1 cellular context compared by ENCODE assay signal in genomic region chr4:86586160-86586572, GRCh38.
TF ChIP-seq lines count a peak whose summit lies in the region.

No MANE protein-coding gene starts in this region.

TF ChIP-seq in SK-N-SH, 30 proteins besides CTCF, POLR2A, EP300 and RAD21 (continued from another document):
- TF ChIP-seq, protein P1, sequence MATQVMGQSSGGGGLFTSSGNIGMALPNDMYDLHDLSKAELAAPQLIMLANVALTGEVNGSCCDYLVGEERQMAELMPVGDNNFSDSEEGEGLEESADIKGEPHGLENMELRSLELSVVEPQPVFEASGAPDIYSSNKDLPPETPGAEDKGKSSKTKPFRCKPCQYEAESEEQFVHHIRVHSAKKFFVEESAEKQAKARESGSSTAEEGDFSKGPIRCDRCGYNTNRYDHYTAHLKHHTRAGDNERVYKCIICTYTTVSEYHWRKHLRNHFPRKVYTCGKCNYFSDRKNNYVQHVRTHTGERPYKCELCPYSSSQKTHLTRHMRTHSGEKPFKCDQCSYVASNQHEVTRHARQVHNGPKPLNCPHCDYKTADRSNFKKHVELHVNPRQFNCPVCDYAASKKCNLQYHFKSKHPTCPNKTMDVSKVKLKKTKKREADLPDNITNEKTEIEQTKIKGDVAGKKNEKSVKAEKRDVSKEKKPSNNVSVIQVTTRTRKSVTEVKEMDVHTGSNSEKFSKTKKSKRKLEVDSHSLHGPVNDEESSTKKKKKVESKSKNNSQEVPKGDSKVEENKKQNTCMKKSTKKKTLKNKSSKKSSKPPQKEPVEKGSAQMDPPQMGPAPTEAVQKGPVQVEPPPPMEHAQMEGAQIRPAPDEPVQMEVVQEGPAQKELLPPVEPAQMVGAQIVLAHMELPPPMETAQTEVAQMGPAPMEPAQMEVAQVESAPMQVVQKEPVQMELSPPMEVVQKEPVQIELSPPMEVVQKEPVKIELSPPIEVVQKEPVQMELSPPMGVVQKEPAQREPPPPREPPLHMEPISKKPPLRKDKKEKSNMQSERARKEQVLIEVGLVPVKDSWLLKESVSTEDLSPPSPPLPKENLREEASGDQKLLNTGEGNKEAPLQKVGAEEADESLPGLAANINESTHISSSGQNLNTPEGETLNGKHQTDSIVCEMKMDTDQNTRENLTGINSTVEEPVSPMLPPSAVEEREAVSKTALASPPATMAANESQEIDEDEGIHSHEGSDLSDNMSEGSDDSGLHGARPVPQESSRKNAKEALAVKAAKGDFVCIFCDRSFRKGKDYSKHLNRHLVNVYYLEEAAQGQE (IDR thresholded peaks at IDR 0.05; ENCODE audit: low read depth, low read length) = no peak
- no peak for TF ChIP-seq JUND (IDR thresholded peaks at IDR 0.05)
- no peak for TF ChIP-seq MEF2A (IDR thresholded peaks at IDR 0.05; ENCODE audit: borderline replicate concordance, low read depth)
- no peak for TF ChIP-seq EZH2phosphoT487 (IDR thresholded peaks at IDR 0.05; ENCODE audit: borderline replicate concordance, low read depth)
- TF ChIP-seq FOSL2 (IDR thresholded peaks at IDR 0.05; ENCODE audit: borderline replicate concordance, low read depth) = no peak
- TF ChIP-seq, protein P2, sequence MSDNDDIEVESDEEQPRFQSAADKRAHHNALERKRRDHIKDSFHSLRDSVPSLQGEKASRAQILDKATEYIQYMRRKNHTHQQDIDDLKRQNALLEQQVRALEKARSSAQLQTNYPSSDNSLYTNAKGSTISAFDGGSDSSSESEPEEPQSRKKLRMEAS (IDR thresholded peaks at IDR 0.05; ENCODE audit: low read depth) = no peak
- TF ChIP-seq SMC3 (IDR thresholded peaks at IDR 0.05; ENCODE audit: low read depth, low read length) = no peak
- no peak for TF ChIP-seq RFX5 (IDR thresholded peaks at IDR 0.05; ENCODE audit: low read length)
- TF ChIP-seq ELF1 (IDR thresholded peaks at IDR 0.05) = no peak
- no peak for TF ChIP-seq ZBTB33 (IDR thresholded peaks at IDR 0.05; ENCODE audit: borderline replicate concordance, low read depth)
- TF ChIP-seq RXRA (IDR thresholded peaks at IDR 0.05; ENCODE audit: borderline replicate concordance, low read depth) = no peak
- TF ChIP-seq PBX3 (IDR thresholded peaks at IDR 0.05) = no peak
